In genomic region chr1:9429369-9429766, GRCh38 we compare ENCODE assay signal across 8 cellular contexts.
DNase-seq lines count a peak whose midpoint lies in the region; ATAC-seq and TF ChIP-seq lines count a peak whose summit lies in the region.

No MANE protein-coding gene starts in this region.

- H3K27me3 Mint-ChIP-seq in mesothelial cell of epicardium (ENCODE audit: low read depth), result no peaks in the 10 kb centered on the region

- TF ChIP-seq CTCF in heart right ventricle (IDR thresholded peaks at IDR 0.05), result no peak
- TF ChIP-seq CTCF in mesothelial cell of epicardium (IDR thresholded peaks at IDR 0.05; ENCODE audit: unreplicated experiment), result no peak

- H3K27ac ChIP-seq in heart right ventricle (peak overlapping the region in 9 of 10 donors; percentile 68 to 87 (median 80)), caudate nucleus (ENCODE audit: low read depth, low read length) (peak overlapping the region; percentile 93), aorta (ENCODE audit: low read depth in 1 of 2, low read length in 2 of 2) (peak overlapping the region in 1 of 2 donors; percentile 58)

- H3K4me3 ChIP-seq in heart right ventricle (peak overlapping the region in 9 of 10 donors; percentile 38 to 68 (median 62)), aorta (ENCODE audit: low read length in 2 of 2) (peak overlapping the region; percentile 36 to 54)

- no peaks in the 10 kb centered on the region for H3K9me3 Mint-ChIP-seq in mesothelial cell of epicardium

- peaks cover 21% of the 10 kb centered on the region for H3K4me1 Mint-ChIP-seq in mesothelial cell of epicardium

- H3K4me1 ChIP-seq in heart right ventricle (peaks cover 0 to 32% (median 13%) of the 10 kb centered on the region in 9 donors), aorta (ENCODE audit: control insufficient read depth in 1 of 2, insufficient read depth in 2 of 2, low read length in 2 of 2) (no peaks in the 10 kb centered on the region)

- DNase-seq in heart right ventricle, result no peak
- no peak for DNase-seq in Right ventricle myocardium inferior (ENCODE audit: missing footprints)
- no peak for DNase-seq in caudate nucleus (lab: John Stamatoyannopoulos, UW)
- DNase-seq in mesothelial cell of epicardium (ENCODE audit: low spot score in 2 of 2, unreplicated experiment in 2 of 2), result no peak
- DNase-seq in aorta, result no peak
- no peak for DNase-seq in medulla oblongata (ENCODE audit: extremely low spot score)
- DNase-seq in GDM1 (lab: John Stamatoyannopoulos, UW), result no peak

- 27 to 38% methylated on average over 6 of the region's 6 CpGs for WGBS in heart right ventricle, 2 donors
- WGBS in aorta, 2 donors, result 3 to 4% methylated on average over 6 of the region's 6 CpGs

- H3K27ac Mint-ChIP-seq in mesothelial cell of epicardium, result peak overlapping the region; percentile 97

- peak overlapping the region; percentile 78 for H3K4me3 Mint-ChIP-seq in mesothelial cell of epicardium

- H3K36me3 ChIP-seq in heart right ventricle, result no peaks in the 10 kb centered on the region
- H3K36me3 ChIP-seq in aorta (ENCODE audit: control insufficient read depth in 1 of 2, insufficient read depth in 2 of 2, low read length in 1 of 2), result no peaks in the 10 kb centered on the region

- H3K9me3 ChIP-seq in heart right ventricle (no peaks in the 10 kb centered on the region), aorta (ENCODE audit: control insufficient read depth, low read length) (no peaks in the 10 kb centered on the region)

- peak in 4 of 8 donors; percentile 6 to 17 (median 12) for ATAC-seq in heart right ventricle
- ATAC-seq in Right ventricle myocardium inferior, result no peak
- ATAC-seq in aorta (ENCODE audit: low FRiP score), result peak; percentile 34
- ATAC-seq in GM21529 (IDR thresholded peaks at IDR 0.05; ENCODE audit: unreplicated experiment), result no peak

- H3K27me3 ChIP-seq in heart right ventricle, result no peaks in the 10 kb centered on the region
- H3K27me3 ChIP-seq in aorta (ENCODE audit: control insufficient read depth in 1 of 2, insufficient read depth in 2 of 2, low read length in 1 of 2), result no peaks in the 10 kb centered on the region

- intact Hi-C loops in heart right ventricle (cut with DNase I), result no loop called here
- intact Hi-C loops in Right ventricle myocardium inferior (cut with DNase I), result loop anchor here (5.0 kb wide), 1 partner anchor 42 kb away; no protein-coding TSS in a partner anchor
- intact Hi-C loops in aorta (cut with DNase I), result no loop called here

- H3K36me3 Mint-ChIP-seq in mesothelial cell of epicardium, result no peaks in the 10 kb centered on the region
